Comparison of ENCODE assay signal across 1 cellular context in the genomic region with DNA sequence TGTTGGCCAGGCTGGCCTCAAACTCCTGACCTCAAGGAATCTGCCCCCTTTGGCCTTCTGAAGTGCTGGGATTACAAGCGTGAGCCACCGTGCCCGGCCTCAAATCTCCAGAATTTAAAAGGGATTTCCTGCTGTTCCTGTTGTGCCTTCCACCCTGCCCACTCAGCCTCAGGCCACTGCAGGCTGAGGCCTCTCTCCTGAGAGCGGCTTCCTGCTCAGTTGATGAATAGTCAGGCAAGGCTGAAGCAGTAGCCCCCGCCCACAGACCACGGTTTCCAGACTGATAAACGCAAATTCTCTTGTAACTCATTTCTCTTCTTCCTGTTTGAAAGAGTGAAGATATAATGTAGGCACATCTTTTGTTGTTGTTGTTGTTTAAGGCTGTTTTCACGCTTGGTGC.
TF ChIP-seq lines count a peak whose summit lies in the region.

No MANE protein-coding gene starts in this region.

TF ChIP-seq in WTC11, 78 proteins besides CTCF, POLR2A, EP300 and RAD21 (continued from another document):
- TF ChIP-seq PRDM15 (CRISPR knock-in tag; IDR thresholded peaks at IDR 0.05) (no peak), ZNF121 (CRISPR knock-in tag; IDR thresholded peaks at IDR 0.05) (no peak), CBFB (CRISPR knock-in tag; IDR thresholded peaks at IDR 0.05; ENCODE audit: low read depth) (no peak), FOXP1 (CRISPR knock-in tag; IDR thresholded peaks at IDR 0.05; ENCODE audit: borderline replicate concordance) (no peak), NFATC4 (CRISPR knock-in tag; IDR thresholded peaks at IDR 0.05) (no peak)
- TF ChIP-seq, protein P1, sequence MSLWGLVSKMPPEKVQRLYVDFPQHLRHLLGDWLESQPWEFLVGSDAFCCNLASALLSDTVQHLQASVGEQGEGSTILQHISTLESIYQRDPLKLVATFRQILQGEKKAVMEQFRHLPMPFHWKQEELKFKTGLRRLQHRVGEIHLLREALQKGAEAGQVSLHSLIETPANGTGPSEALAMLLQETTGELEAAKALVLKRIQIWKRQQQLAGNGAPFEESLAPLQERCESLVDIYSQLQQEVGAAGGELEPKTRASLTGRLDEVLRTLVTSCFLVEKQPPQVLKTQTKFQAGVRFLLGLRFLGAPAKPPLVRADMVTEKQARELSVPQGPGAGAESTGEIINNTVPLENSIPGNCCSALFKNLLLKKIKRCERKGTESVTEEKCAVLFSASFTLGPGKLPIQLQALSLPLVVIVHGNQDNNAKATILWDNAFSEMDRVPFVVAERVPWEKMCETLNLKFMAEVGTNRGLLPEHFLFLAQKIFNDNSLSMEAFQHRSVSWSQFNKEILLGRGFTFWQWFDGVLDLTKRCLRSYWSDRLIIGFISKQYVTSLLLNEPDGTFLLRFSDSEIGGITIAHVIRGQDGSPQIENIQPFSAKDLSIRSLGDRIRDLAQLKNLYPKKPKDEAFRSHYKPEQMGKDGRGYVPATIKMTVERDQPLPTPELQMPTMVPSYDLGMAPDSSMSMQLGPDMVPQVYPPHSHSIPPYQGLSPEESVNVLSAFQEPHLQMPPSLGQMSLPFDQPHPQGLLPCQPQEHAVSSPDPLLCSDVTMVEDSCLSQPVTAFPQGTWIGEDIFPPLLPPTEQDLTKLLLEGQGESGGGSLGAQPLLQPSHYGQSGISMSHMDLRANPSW (CRISPR knock-in tag; conservative IDR thresholded peaks at IDR 0.05; ENCODE audit: low read depth): no peak
